ENCODE assay signal across 3 cellular contexts in the genomic region with DNA sequence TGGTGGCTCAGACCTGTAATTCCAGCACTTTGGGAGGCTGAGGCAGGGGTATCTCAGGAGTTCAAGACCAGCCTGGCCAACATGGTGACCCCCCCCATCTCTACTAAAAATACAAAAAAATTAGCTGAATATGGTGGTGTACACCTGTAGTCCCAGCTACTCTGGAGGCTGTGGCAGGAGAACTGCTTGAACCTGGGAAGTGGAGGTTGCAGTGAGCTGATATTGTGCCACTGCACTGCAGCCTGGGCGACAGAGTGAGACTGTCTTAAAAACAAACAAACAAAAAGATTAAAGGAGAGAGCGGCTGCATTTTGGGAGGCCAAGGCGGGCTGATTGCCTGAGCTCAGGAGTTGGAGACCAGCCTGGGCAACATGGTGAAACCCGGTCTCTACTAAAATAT. TPM values are rescaled to one million over a fixed set of nuclear protein-coding genes. Genes with fewer than 3 reads are reported as not detected.
"Had no signal": no experiment of that assay in that cellular context is flagged by ENCODE, and none has a peak within 500 bp of the region (broad histone marks: within the 10 kb centered on the region; RNA-seq: fewer than 3 reads in every experiment).

No MANE protein-coding gene starts in this region.

RNA-seq across cellular contexts. Expression of a gene that starts 25.2 kb away (rescaled TPM):
- total RNA-seq: ascending aorta, mammary epithelial cell, tibial nerve had no signal
- polyA plus RNA-seq: mammary epithelial cell had no signal
